In genomic region chr4:17726911-17727310, GRCh38 we compare ENCODE assay signal across 39 cellular contexts. TPM values are rescaled to one million over a fixed set of nuclear protein-coding genes. Genes with fewer than 3 reads are reported as not detected.
"Had no signal": no experiment of that assay in that cellular context is flagged by ENCODE, and none has a peak within 500 bp of the region (broad histone marks: within the 10 kb centered on the region; RNA-seq: fewer than 3 reads in every experiment).

No MANE protein-coding gene starts in this region.

- H3K36me3 Mint-ChIP-seq: activated CD4-positive, alpha-beta memory T cell treated with anti-CD3 and anti-CD28 coated beads for 36 hours; memory B cell; stimulated activated memory B cell treated with anti-CD40 and anti-IgM and Interleukin-4, amounts not matched to agents 10 μg/mL and 1 μg/mL and 100 μg/mL, for 72 hours had no signal

- H3K4me1 ChIP-seq: adrenal gland, esophagus muscularis mucosa, gastrocnemius medialis, pancreas, prostate gland, thyroid gland, upper lobe of left lung, vagina had no signal

- H3K9me3 Mint-ChIP-seq: activated CD4-positive, alpha-beta memory T cell treated with anti-CD3 and anti-CD28 coated beads for 36 hours had no signal

- H3K36me3 ChIP-seq: adrenal gland, esophagus muscularis mucosa, gastrocnemius medialis, pancreas, prostate gland, thyroid gland, upper lobe of left lung, vagina had no signal

- H3K9me3 ChIP-seq: adrenal gland, gastrocnemius medialis, pancreas, prostate gland, thyroid gland, upper lobe of left lung, vagina had no signal

- H3K27me3 Mint-ChIP-seq: brain; dendritic cell treated with granulocyte-macrophage colony-stimulating factor and Interleukin-4, amounts not matched to agents 40 ng/mL and 50 ng/mL, for 4 days had no signal

- FAIRE-seq: kidney, pancreas had no signal

- ATAC-seq: gastrocnemius medialis; naive thymus-derived CD4-positive, alpha-beta T cell; pancreas; sciatic nerve; stimulated activated memory B cell treated with anti-CD40 and anti-IgM and Interleukin-4, amounts not matched to agents 10 μg/mL and 1 μg/mL and 100 μg/mL, for 72 hours; stimulated activated naive CD8-positive, alpha-beta T cell treated with anti-CD3 and anti-CD28 coated beads, Interleukin-15, amount 100 ng/mL, for 72 hours had no signal

- H3K4me1 Mint-ChIP-seq: activated naive CD8-positive, alpha-beta T cell treated with anti-CD3 and anti-CD28 coated beads for 36 hours; endodermal cell; memory B cell; naive thymus-derived CD4-positive, alpha-beta T cell; neural crest cell; stimulated activated memory B cell treated with anti-CD40 and anti-IgM and Interleukin-4, amounts not matched to agents 10 μg/mL and 1 μg/mL and 100 μg/mL, for 72 hours; stimulated activated naive CD8-positive, alpha-beta T cell treated with anti-CD3 and anti-CD28 coated beads, Interleukin-15, amount 100 ng/mL, for 72 hours had no signal

- H3K27ac Mint-ChIP-seq: activated CD4-positive, alpha-beta memory T cell treated with anti-CD3 and anti-CD28 coated beads for 36 hours; activated naive CD4-positive, alpha-beta T cell treated with anti-CD3 and anti-CD28 coated beads for 36 hours; activated naive CD8-positive, alpha-beta T cell treated with anti-CD3 and anti-CD28 coated beads for 36 hours; activated T-helper 1 cell treated with anti-CD3 and anti-CD28 coated beads, Interleukin-12 subunit alpha, Interleukin-12 subunit beta, Interleukin-2, Interleukin-4 antibody, amounts not matched to agents 30 ng/mL and 10 ng/mL and 1 ng/mL, durations not matched to agents 14 hours and 24 hours and 36 hours; dendritic cell treated with granulocyte-macrophage colony-stimulating factor and Interleukin-4, amounts not matched to agents 40 ng/mL and 50 ng/mL, for 4 days; endodermal cell; memory B cell; naive thymus-derived CD4-positive, alpha-beta T cell; stimulated activated memory B cell treated with anti-CD40 and anti-IgM and Interleukin-4, amounts not matched to agents 10 μg/mL and 1 μg/mL and 100 μg/mL, for 72 hours had no signal

- H3K4me3 ChIP-seq: adrenal gland, esophagus muscularis mucosa, gastrocnemius medialis, pancreas, prostate gland, skin epidermis, thyroid gland, upper lobe of left lung, vagina had no signal

- H3K27ac ChIP-seq: adrenal gland, esophagus muscularis mucosa, gastrocnemius medialis, pancreas, prostate gland, skin epidermis, thyroid gland, upper lobe of left lung, vagina had no signal

- DNase-seq: activated CD4-positive, alpha-beta memory T cell treated with anti-CD3 and anti-CD28 coated beads for 36 hours; activated CD4-positive, alpha-beta T cell treated with anti-CD3 and anti-CD28 coated beads for 48 hours; activated CD8-positive, alpha-beta memory T cell treated with anti-CD3 and anti-CD28 coated beads, Interleukin-2, amount 50 U/mL, for 4 hours; activated effector memory CD4-positive, alpha-beta T cell treated with anti-CD3 and anti-CD28 coated beads, Interleukin-2, amount 50 U/mL, for 16 hours; activated naive CD4-positive, alpha-beta T cell treated with anti-CD3 and anti-CD28 coated beads for 36 hours; activated naive CD8-positive, alpha-beta T cell treated with anti-CD3 and anti-CD28 coated beads for 36 hours; activated T-cell treated with anti-CD3 and anti-CD28 coated beads, Interleukin-2, amount 50 U/mL, for 1 hour; adrenal gland; aorta; caudate nucleus; endodermal cell; gastrocnemius medialis; glutamatergic neuron; hippocampal formation; kidney; midbrain; naive thymus-derived CD4-positive, alpha-beta T cell; nucleus accumbens; pancreas; retina; stimulated activated CD4-positive, alpha-beta T cell treated with anti-CD3 and anti-CD28 coated beads, Interleukin-4, amount 100 ng/mL, for 4 hours; stimulated activated CD8-positive, alpha-beta memory T cell treated with anti-CD3 and anti-CD28 coated beads, Interleukin-4, amount 100 ng/mL, for 48 hours; stimulated activated naive CD8-positive, alpha-beta T cell treated with anti-CD3 and anti-CD28 coated beads, Interleukin-15, amount 100 ng/mL, for 72 hours; substantia nigra; thyroid gland; upper lobe of left lung had no signal

- H3K4me3 Mint-ChIP-seq: activated CD4-positive, alpha-beta memory T cell treated with anti-CD3 and anti-CD28 coated beads for 36 hours; activated naive CD4-positive, alpha-beta T cell treated with anti-CD3 and anti-CD28 coated beads for 36 hours; activated naive CD8-positive, alpha-beta T cell treated with anti-CD3 and anti-CD28 coated beads for 36 hours; activated T-helper 1 cell treated with anti-CD3 and anti-CD28 coated beads, Interleukin-12 subunit alpha, Interleukin-12 subunit beta, Interleukin-2, Interleukin-4 antibody, amounts not matched to agents 30 ng/mL and 10 ng/mL and 1 ng/mL, durations not matched to agents 14 hours and 24 hours and 36 hours; brain; dendritic cell treated with granulocyte-macrophage colony-stimulating factor and Interleukin-4, amounts not matched to agents 40 ng/mL and 50 ng/mL, for 4 days; endodermal cell; memory B cell; naive thymus-derived CD4-positive, alpha-beta T cell; neural crest cell; stimulated activated memory B cell treated with anti-CD40 and anti-IgM and Interleukin-4, amounts not matched to agents 10 μg/mL and 1 μg/mL and 100 μg/mL, for 72 hours; stimulated activated naive CD8-positive, alpha-beta T cell treated with anti-CD3 and anti-CD28 coated beads, Interleukin-15, amount 100 ng/mL, for 72 hours had no signal

- H3K27me3 ChIP-seq: adrenal gland, esophagus muscularis mucosa, gastrocnemius medialis, pancreas, thyroid gland, upper lobe of left lung, vagina had no signal

RNA-seq across cellular contexts. Expression of gene FAM184B, which starts 54.5 kb away (rescaled TPM):
- total RNA-seq: activated CD4-positive, alpha-beta memory T cell treated with anti-CD3 and anti-CD28 coated beads for 36 hours; activated CD8-positive, alpha-beta memory T cell treated with anti-CD3 and anti-CD28 coated beads for 36 hours; activated naive CD4-positive, alpha-beta T cell treated with anti-CD3 and anti-CD28 coated beads for 36 hours; activated T-helper 1 cell treated with anti-CD3 and anti-CD28 coated beads, Interleukin-12 subunit alpha, Interleukin-12 subunit beta, Interleukin-2, Interleukin-4 antibody, amounts not matched to agents 30 ng/mL and 10 ng/mL and 1 ng/mL, durations not matched to agents 14 hours and 24 hours and 36 hours; aorta; esophagus muscularis mucosa; pancreas; sciatic nerve; T-helper 1 cell treated with Interleukin-12 subunit alpha and Interleukin-12 subunit beta and Interleukin-4 antibody, amounts not matched to agents 30 ng/mL and 1 ng/mL, for 36 hours; thyroid gland; vagina had no signal
- polyA plus RNA-seq: naive thymus-derived CD4-positive, alpha-beta T cell had no signal
